ENCODE assay signal across 12 cellular contexts in genomic region chr5:152688561-152689274, GRCh38.
A peak's percentile ranks its signal among the peaks of the same experiment; 100 is the strongest.
DNase-seq lines count a peak whose midpoint lies in the region; ATAC-seq and TF ChIP-seq lines count a peak whose summit lies in the region.
"Had no signal": no experiment of that assay in that cellular context is flagged by ENCODE, and none has a peak within 500 bp of the region (broad histone marks: within the 10 kb centered on the region; RNA-seq: fewer than 3 reads in every experiment).

No MANE protein-coding gene starts in this region.

- DNase-seq in Right ventricle myocardium superior (no peak), cardiac septum (ENCODE audit: low spot score) (no peak), WTC11 (ENCODE audit: low spot score) (no peak), iPS-NIHi11 (ENCODE audit: low spot score) (peak; percentile 19), uterus (peak; percentile 18 to 25), middle frontal gyrus (ENCODE audit: extremely low spot score, low spot score) (no peak)
- no peak for DNase-seq in activated effector memory CD4-positive, alpha-beta T cell treated with Interleukin-2 at 50 U/mL for 16 hours
- DNase-seq: activated gamma-delta T cell treated with Interleukin-2 at 50 U/mL for 16 hours; BE2C; glutamatergic neuron; stimulated activated CD4-positive, alpha-beta T cell treated with anti-CD3 and anti-CD28 coated beads, Interleukin-15, amount 100 ng/mL, for 24 hours had no signal

- no peaks in the 10 kb centered on the region for H3K9me3 ChIP-seq in uterus
- H3K9me3 ChIP-seq: BE2C had no signal

- peaks cover 37% of the 10 kb centered on the region for H3K9me3 Mint-ChIP-seq in WTC11

- CTCF ChIA-PET in WTC11 (lab: Charles Lee) = no interaction called here

- H3K4me3 ChIP-seq in uterus = no peak overlapping the region

- H3K4me1 ChIP-seq in uterus = no peaks in the 10 kb centered on the region
- H3K4me1 ChIP-seq: BE2C had no signal

- no peaks in the 10 kb centered on the region for H3K36me3 ChIP-seq in uterus
- H3K36me3 ChIP-seq: BE2C had no signal

- intact Hi-C loops in Right ventricle myocardium superior (cut with DNase I) (no loop called here), cardiac septum (cut with DNase I) (no loop called here), uterus (cut with DNase I; ENCODE audit: low total_unique reads) (no loop called here)

- H3K27me3 Mint-ChIP-seq in WTC11 (ENCODE audit: low read depth) = no peaks in the 10 kb centered on the region

- peaks cover 10% of the 10 kb centered on the region for H3K4me1 Mint-ChIP-seq in WTC11

- H3K27me3 ChIP-seq in uterus = no peaks in the 10 kb centered on the region
- H3K27me3 ChIP-seq: BE2C had no signal

- POLR2A ChIA-PET in WTC11 (lab: Charles Lee) = no interaction called here

- no peak overlapping the region for H3K27ac Mint-ChIP-seq in WTC11

- TF ChIP-seq CTCF in WTC11 (IDR thresholded peaks at IDR 0.05) = no peak
- no peak for TF ChIP-seq CTCF in uterus (IDR thresholded peaks at IDR 0.05)

- TF ChIP-seq POLR2A in uterus (IDR thresholded peaks at IDR 0.05) = no peak

- peak; percentile 94 for ATAC-seq in Right ventricle myocardium superior (ENCODE audit: poor library complexity)
- ATAC-seq in WTC11 = peak; percentile 38
- ATAC-seq in GM18867 (IDR thresholded peaks at IDR 0.05; ENCODE audit: unreplicated experiment) = no peak

- no peak overlapping the region for H3K27ac ChIP-seq in uterus

- H3K36me3 Mint-ChIP-seq in WTC11 = peaks cover 24% of the 10 kb centered on the region

- H3K4me3 Mint-ChIP-seq in WTC11 = no peak overlapping the region

TF ChIP-seq in WTC11, 78 proteins besides CTCF, POLR2A, EP300 and RAD21 (continues in another document):
- TF ChIP-seq USF1 (CRISPR knock-in tag; IDR thresholded peaks at IDR 0.05) (no peak), GTF2I (CRISPR knock-in tag; conservative IDR thresholded peaks at IDR 0.05) (no peak), RELA (CRISPR knock-in tag; IDR thresholded peaks at IDR 0.05; ENCODE audit: borderline replicate concordance) (no peak), E2F1 (CRISPR knock-in tag; IDR thresholded peaks at IDR 0.05) (no peak), CBFB (CRISPR knock-in tag; IDR thresholded peaks at IDR 0.05; ENCODE audit: low read depth) (no peak), KAT7 (CRISPR knock-in tag; IDR thresholded peaks at IDR 0.05; ENCODE audit: borderline replicate concordance) (no peak), AR (CRISPR knock-in tag; IDR thresholded peaks at IDR 0.05) (no peak), PREB (CRISPR knock-in tag; IDR thresholded peaks at IDR 0.05; ENCODE audit: borderline replicate concordance) (no peak), ETV6 (CRISPR knock-in tag; IDR thresholded peaks at IDR 0.05) (no peak), EMX1 (CRISPR knock-in tag; IDR thresholded peaks at IDR 0.05) (no peak), ATF3 (CRISPR knock-in tag; conservative IDR thresholded peaks at IDR 0.05) (no peak), SOX15 (CRISPR knock-in tag; IDR thresholded peaks at IDR 0.05) (no peak), NR2C2 (CRISPR knock-in tag; IDR thresholded peaks at IDR 0.05) (no peak), ATF6 (CRISPR knock-in tag; IDR thresholded peaks at IDR 0.05) (no peak), ZNF317 (CRISPR knock-in tag; IDR thresholded peaks at IDR 0.05; ENCODE audit: borderline replicate concordance, low read depth) (no peak), NFE2L1 (CRISPR knock-in tag; IDR thresholded peaks at IDR 0.05) (no peak), USF2 (CRISPR knock-in tag; IDR thresholded peaks at IDR 0.05) (no peak)

Comparison
In these comparisons a context has a peak if more than half of its experiments do, and no peak if none do; other contexts are left out.
1. DNase-seq: peak in iPS-NIHi11 (single experiment) and uterus (2 of 2); none in Right ventricle myocardium superior (single experiment), cardiac septum (single experiment), WTC11 (single experiment), activated effector memory CD4-positive, alpha-beta T cell treated with Interleukin-2 at 50 U/mL for 16 hours (single experiment) and middle frontal gyrus (single experiment).